Comparison of ENCODE assay signal across 8 cellular contexts in genomic region chr3:52286777-52287110, GRCh38. TPM values are rescaled to one million over a fixed set of nuclear protein-coding genes. Genes with fewer than 3 reads are reported as not detected.
DNase-seq lines count a peak whose midpoint lies in the region; ATAC-seq and TF ChIP-seq lines count a peak whose summit lies in the region.

No MANE protein-coding gene starts in this region.

- no peaks in the 10 kb centered on the region for H3K9me2 ChIP-seq in Loucy (replicated peaks; ENCODE audit: low read depth, low read length)

- intact Hi-C loops in natural killer cell (cut with micrococcal nuclease), result loop anchor here (1.0 kb wide), 2 partner anchors 7 to 47 kb away; partner anchors contain the start of gene TWF2

- peaks cover 43 to 48% of the 10 kb centered on the region in 2 donors for H3K4me1 Mint-ChIP-seq in natural killer cell

- peak overlapping the region; percentile 99 for H3K4me3 Mint-ChIP-seq in natural killer cell

- no peaks in the 10 kb centered on the region for H4K20me1 ChIP-seq in Loucy (ENCODE audit: insufficient read depth, low read length, poor library complexity, severe bottlenecking)

- H3K79me2 ChIP-seq in Loucy (ENCODE audit: insufficient read depth, low read length), result peaks cover 25% of the 10 kb centered on the region

- H3K4me3 ChIP-seq in BE2C (ENCODE audit: low read depth, low read length) (peak overlapping the region; percentile 85), Loucy (ENCODE audit: low read length, poor library complexity, severe bottlenecking) (peak overlapping the region; percentile 84), duodenal mucosa (ENCODE audit: low read depth in 1 of 2, low read length in 2 of 2) (peak overlapping the region; percentile 92 to 97)

- H3K27ac Mint-ChIP-seq in natural killer cell, result peak overlapping the region; percentile 100

- H3K27me3 Mint-ChIP-seq in natural killer cell (ENCODE audit: low read depth in 2 of 2), result no peaks in the 10 kb centered on the region

- TF ChIP-seq CTCF in BE2C (IDR thresholded peaks at IDR 0.05; ENCODE audit: low read depth, low read length) (no peak), Loucy (conservative IDR thresholded peaks at IDR 0.05; ENCODE audit: low read length) (no peak), natural killer cell (IDR thresholded peaks at IDR 0.05) (no peak)

- no peaks in the 10 kb centered on the region for H3K9me3 ChIP-seq in BE2C
- no peaks in the 10 kb centered on the region for H3K9me3 ChIP-seq in Loucy (ENCODE audit: insufficient read depth, low read depth, low read length)
- no peaks in the 10 kb centered on the region for H3K9me3 ChIP-seq in duodenal mucosa (ENCODE audit: control insufficient read depth in 1 of 2, low read length in 2 of 2)

- no peak for ATAC-seq in natural killer cell
- ATAC-seq in GM18873 (IDR thresholded peaks at IDR 0.05; ENCODE audit: low FRiP score, unreplicated experiment), result no peak
- ATAC-seq in GM19023 (IDR thresholded peaks at IDR 0.05; ENCODE audit: unreplicated experiment), result no peak
- ATAC-seq in HG02885 (IDR thresholded peaks at IDR 0.05; ENCODE audit: poor library complexity, unreplicated experiment), result no peak

- H3K4me1 ChIP-seq in BE2C (no peaks in the 10 kb centered on the region; the same call in 1 of the 2 replicates), Loucy (ENCODE audit: insufficient read depth, low read length, poor library complexity, severe bottlenecking) (peaks cover 26% of the 10 kb centered on the region), duodenal mucosa (ENCODE audit: control insufficient read depth in 1 of 2, insufficient read depth in 2 of 2, low read length in 2 of 2) (peaks cover 32 to 47% of the 10 kb centered on the region in 2 donors)

- H2AFZ ChIP-seq in Loucy (ENCODE audit: low read length), result no peak overlapping the region

- H3K4me2 ChIP-seq in Loucy (ENCODE audit: low read depth, low read length, poor library complexity, severe bottlenecking), result peak overlapping the region; percentile 87

- peaks cover 2% of the 10 kb centered on the region; the same call in 1 of the 2 replicates for H3F3A ChIP-seq in Loucy (ENCODE audit: low read depth)

- H3K27me3 ChIP-seq in BE2C (no peaks in the 10 kb centered on the region), Loucy (ENCODE audit: insufficient read depth, low read length, poor library complexity, severe bottlenecking) (no peaks in the 10 kb centered on the region), duodenal mucosa (ENCODE audit: control insufficient read depth in 1 of 2, insufficient read depth in 2 of 2, low read length in 2 of 2) (no peaks in the 10 kb centered on the region)

- H3K9me3 Mint-ChIP-seq in natural killer cell, result no peaks in the 10 kb centered on the region

- H3K27ac ChIP-seq in duodenal mucosa (ENCODE audit: low read depth, low read length), result peak overlapping the region; percentile 100

- DNase-seq in BE2C, result no peak
- no peak for DNase-seq in natural killer cell
- DNase-seq in NK-92 treated with Interleukin-12 subunit alpha and Interleukin-12 subunit beta, amount 100 ng/mL, for 24 hours (lab: John Stamatoyannopoulos, UW), result no peak

- H3K9ac ChIP-seq in Loucy (ENCODE audit: low read depth, low read length, poor library complexity, severe bottlenecking), result peak overlapping the region; percentile 92
- peak overlapping the region; percentile 99 for H3K9ac ChIP-seq in duodenal mucosa (ENCODE audit: low read depth in 1 of 2, low read length in 2 of 2)

- H3K36me3 Mint-ChIP-seq in natural killer cell, result no peaks in the 10 kb centered on the region

- no peaks in the 10 kb centered on the region for H3K36me3 ChIP-seq in BE2C
- H3K36me3 ChIP-seq in Loucy (ENCODE audit: insufficient read depth, low read length), result no peaks in the 10 kb centered on the region
- peaks cover 8 to 9% of the 10 kb centered on the region in 2 donors for H3K36me3 ChIP-seq in duodenal mucosa (ENCODE audit: control insufficient read depth in 1 of 2, insufficient read depth in 2 of 2, low read length in 2 of 2)

RNA-seq across cellular contexts. Expression of gene GLYCTK, which starts 0.9 kb away (rescaled TPM):
- polyA plus RNA-seq in BE2C (2012; ENCODE audit: insufficient read depth, insufficient read length, low read depth), result 27.8 TPM
- total RNA-seq in natural killer cell, result 10 to 100 TPM; 43.3 to 60.8 (median 45.2) TPM

RNA-seq across cellular contexts. Expression of gene WDR82, which starts 8.3 kb away (rescaled TPM):
- polyA plus RNA-seq in BE2C (2012; ENCODE audit: insufficient read depth, insufficient read length, low read depth), result 64.6 TPM
- total RNA-seq in natural killer cell, result 100 to 1,000 TPM; 108 to 131 (median 109) TPM

RNA-seq across cellular contexts. Expression of gene DNAH1, which starts 29.4 kb away (rescaled TPM):
- 3.7 TPM for polyA plus RNA-seq in BE2C (2012; ENCODE audit: insufficient read depth, insufficient read length, low read depth)
- 10 to 100 TPM; 72.3 to 81.7 (median 74.2) TPM for total RNA-seq in natural killer cell

RNA-seq across cellular contexts. Expression of gene PPM1M, which starts 41.2 kb away (rescaled TPM):
- polyA plus RNA-seq in BE2C (2012; ENCODE audit: insufficient read depth, insufficient read length, low read depth), result 5.6 TPM
- total RNA-seq in natural killer cell, result 10 to 100 TPM; 66.0 to 83.7 (median 77.8) TPM

RNA-seq across cellular contexts. Expression of gene TWF2, which starts 47.8 kb away (rescaled TPM):
- 72.0 TPM for polyA plus RNA-seq in BE2C (2012; ENCODE audit: insufficient read depth, insufficient read length, low read depth)
- total RNA-seq in natural killer cell, result 10 to 100 TPM; 49.2 to 76.6 (median 52.0) TPM
